In genomic region chr16:87829123-87829980, GRCh38 we compare ENCODE assay signal across 12 cellular contexts. TPM values are rescaled to one million over a fixed set of nuclear protein-coding genes. Genes with fewer than 3 reads are reported as not detected.
DNase-seq lines count a peak whose midpoint lies in the region; ATAC-seq and TF ChIP-seq lines count a peak whose summit lies in the region.
"Had no signal": no experiment of that assay in that cellular context is flagged by ENCODE, and none has a peak within 500 bp of the region (broad histone marks: within the 10 kb centered on the region; RNA-seq: fewer than 3 reads in every experiment).

No MANE protein-coding gene starts in this region.

- H4K20me1 ChIP-seq in SU-DHL-6 (ENCODE audit: low read depth, low read length): no peaks in the 10 kb centered on the region

- POLR2A ChIA-PET in HEK293 (lab: Yijun Ruan, JAX): no interaction called here
- POLR2A ChIA-PET in activated CD8-positive, alpha-beta T cell treated with anti-CD3 and anti-CD28 coated beads, Interleukin-2, amount 10 ng/mL, durations not matched to agents 7 days and 5 days (lab: Charles Lee): interaction anchor here (0.6 kb wide), 2 partner anchors 15 to 37 kb away, joined by 3 read pairs; no protein-coding TSS in a partner anchor

- H3K4me1 Mint-ChIP-seq in activated CD8-positive, alpha-beta T cell treated with anti-CD3 and anti-CD28 coated beads, Interleukin-2, amount 10 ng/mL, durations not matched to agents 7 days and 5 days (ENCODE audit: low read depth): no peaks in the 10 kb centered on the region
- peaks cover 13% of the 10 kb centered on the region for H3K4me1 Mint-ChIP-seq in mesothelial cell of epicardium

- peaks cover 15% of the 10 kb centered on the region for H3F3A ChIP-seq in SU-DHL-6 (ENCODE audit: insufficient read depth)

- H3K9ac ChIP-seq in SU-DHL-6 (ENCODE audit: low read length): no peak overlapping the region

- peaks cover 36% of the 10 kb centered on the region for H3K36me3 Mint-ChIP-seq in activated CD8-positive, alpha-beta T cell treated with anti-CD3 and anti-CD28 coated beads, Interleukin-2, amount 10 ng/mL, durations not matched to agents 7 days and 5 days (ENCODE audit: low read depth)
- no peaks in the 10 kb centered on the region for H3K36me3 Mint-ChIP-seq in mesothelial cell of epicardium

- H3K27ac ChIP-seq in HEK293 (ENCODE audit: extremely low read depth, low read depth, low read length) (no peak overlapping the region), SU-DHL-6 (ENCODE audit: low read depth, low read length) (peak overlapping the region; percentile 34; the same call in 1 of the 2 replicates), esophagus squamous epithelium (peak overlapping the region; percentile 61 to 85 (median 78))

- intact Hi-C loops in esophagus squamous epithelium (cut with DNase I): no loop called here

- H3K27me3 ChIP-seq in SU-DHL-6 (ENCODE audit: low read length) (no peaks in the 10 kb centered on the region), esophagus squamous epithelium (peaks cover 0 to 57% (median 0%) of the 10 kb centered on the region in 4 donors)

- peak; percentile 80 for DNase-seq in D341Med (ENCODE audit: low spot score)
- no peak for DNase-seq in esophagus squamous epithelium (lab: John Stamatoyannopoulos, UW)
- no peak for DNase-seq in activated CD8-positive, alpha-beta T cell treated with anti-CD3 and anti-CD28 coated beads, Interleukin-2, amount 10 ng/mL, durations not matched to agents 7 days and 5 days
- DNase-seq in RPMI8226: no peak
- DNase-seq in mesothelial cell of epicardium (ENCODE audit: low spot score in 2 of 2, unreplicated experiment in 2 of 2): no peak
- DNase-seq: mesenchymal stem cell; stimulated activated CD4-positive, alpha-beta T cell treated with anti-CD3 and anti-CD28 coated beads, Interleukin-1b, Interleukin-23, amount 100 ng/mL, for 48 hours had no signal

- H3K27ac Mint-ChIP-seq in activated CD8-positive, alpha-beta T cell treated with anti-CD3 and anti-CD28 coated beads, Interleukin-2, amount 10 ng/mL, durations not matched to agents 7 days and 5 days: no peak overlapping the region
- H3K27ac Mint-ChIP-seq in mesothelial cell of epicardium: no peak overlapping the region
- H3K27ac Mint-ChIP-seq: T-helper 1 cell treated with Interleukin-12 subunit alpha and Interleukin-12 subunit beta and Interleukin-4 antibody, amounts not matched to agents 30 μg/mL and 1 μg/mL, for 36 hours had no signal

- ATAC-seq in HG03469 (IDR thresholded peaks at IDR 0.05; ENCODE audit: unreplicated experiment): no peak
- no peak for ATAC-seq in activated CD8-positive, alpha-beta T cell treated with anti-CD3 and anti-CD28 coated beads, Interleukin-2, amount 10 ng/mL, durations not matched to agents 7 days and 5 days

- H3K79me2 ChIP-seq in SU-DHL-6 (ENCODE audit: insufficient read depth, low read length): no peaks in the 10 kb centered on the region

- peaks cover 0 to 30% of the 10 kb centered on the region in 2 experiments; a peak in 1 of 3 replicates for H3K36me3 ChIP-seq in HEK293 (ENCODE audit: control insufficient read depth in 2 of 2, insufficient read depth in 1 of 2, low read length in 2 of 2)
- H3K36me3 ChIP-seq in SU-DHL-6 (ENCODE audit: low read length): no peaks in the 10 kb centered on the region
- peaks cover 0 to 40% (median 3%) of the 10 kb centered on the region in 3 donors for H3K36me3 ChIP-seq in esophagus squamous epithelium

- 28% methylated on average over 2 of the region's 27 CpGs; no CpG with 5 or more reads in 1 of the 2 donors for WGBS in esophagus squamous epithelium, 2 donors

- H3K4me3 Mint-ChIP-seq in activated CD8-positive, alpha-beta T cell treated with anti-CD3 and anti-CD28 coated beads, Interleukin-2, amount 10 ng/mL, durations not matched to agents 7 days and 5 days: no peak overlapping the region
- no peak overlapping the region for H3K4me3 Mint-ChIP-seq in mesothelial cell of epicardium
- H3K4me3 Mint-ChIP-seq: brain; T-helper 1 cell treated with Interleukin-12 subunit alpha and Interleukin-12 subunit beta and Interleukin-4 antibody, amounts not matched to agents 30 μg/mL and 1 μg/mL, for 36 hours had no signal

- H3K27me3 Mint-ChIP-seq in activated CD8-positive, alpha-beta T cell treated with anti-CD3 and anti-CD28 coated beads, Interleukin-2, amount 10 ng/mL, durations not matched to agents 7 days and 5 days (ENCODE audit: low read depth): no peaks in the 10 kb centered on the region
- H3K27me3 Mint-ChIP-seq in mesothelial cell of epicardium (ENCODE audit: low read depth): no peaks in the 10 kb centered on the region

- TF ChIP-seq CTCF in HEK293 (tag by site-specific recombination; IDR thresholded peaks at IDR 0.05): no peak
- no peak for TF ChIP-seq CTCF in SU-DHL-6 (IDR thresholded peaks at IDR 0.05; ENCODE audit: insufficient read depth, low read length, poor library complexity, severe bottlenecking)
- TF ChIP-seq CTCF in esophagus squamous epithelium (IDR thresholded peaks at IDR 0.05): no peak
- TF ChIP-seq CTCF in mesothelial cell of epicardium (IDR thresholded peaks at IDR 0.05; ENCODE audit: unreplicated experiment): no peak

- CTCF ChIA-PET in HEK293 (lab: Yijun Ruan, JAX): interaction anchor here (0.6 to 2.5 kb wide), 2 partner anchors 20 to 656 kb away, joined by 3 to 7 read pairs; no protein-coding TSS in a partner anchor
- CTCF ChIA-PET in activated CD8-positive, alpha-beta T cell treated with anti-CD3 and anti-CD28 coated beads, Interleukin-2, amount 10 ng/mL, durations not matched to agents 7 days and 5 days (lab: Charles Lee): interaction anchor here (1.4 kb wide), 1 partner anchor 20 kb away, joined by 3 read pairs; no protein-coding TSS in a partner anchor

- H3K4me1 ChIP-seq in HEK293 (ENCODE audit: control insufficient read depth, insufficient read depth, low read length) (no peaks in the 10 kb centered on the region), esophagus squamous epithelium (peaks cover 17 to 87% (median 18%) of the 10 kb centered on the region in 3 donors)

- H3K4me3 ChIP-seq in HEK293 (ENCODE audit: low read depth, low read length) (no peak overlapping the region), SU-DHL-6 (ENCODE audit: insufficient read depth, low read length, poor library complexity, severe bottlenecking) (no peak overlapping the region), esophagus squamous epithelium (no peak overlapping the region)

- H2AFZ ChIP-seq in SU-DHL-6 (ENCODE audit: low read depth, low read length, severe bottlenecking): no peak overlapping the region

- H3K9me3 Mint-ChIP-seq in activated CD8-positive, alpha-beta T cell treated with anti-CD3 and anti-CD28 coated beads, Interleukin-2, amount 10 ng/mL, durations not matched to agents 7 days and 5 days (ENCODE audit: insufficient read depth): no peaks in the 10 kb centered on the region
- H3K9me3 Mint-ChIP-seq in mesothelial cell of epicardium: no peaks in the 10 kb centered on the region
- H3K9me3 Mint-ChIP-seq: brain; T-helper 1 cell treated with Interleukin-12 subunit alpha and Interleukin-12 subunit beta and Interleukin-4 antibody, amounts not matched to agents 30 μg/mL and 1 μg/mL, for 36 hours had no signal

- no peaks in the 10 kb centered on the region for H3K9me3 ChIP-seq in HEK293 (ENCODE audit: control insufficient read depth, insufficient read depth, low read depth, low read length)
- no peaks in the 10 kb centered on the region for H3K9me3 ChIP-seq in SU-DHL-6 (ENCODE audit: insufficient read depth, low read length)
- no peaks in the 10 kb centered on the region for H3K9me3 ChIP-seq in esophagus squamous epithelium

- no peak for TF ChIP-seq POLR2A in esophagus squamous epithelium (IDR thresholded peaks at IDR 0.05)

- H3K4me2 ChIP-seq in SU-DHL-6 (ENCODE audit: low read depth, low read length, poor library complexity, severe bottlenecking): no peak overlapping the region

- H3K9me2 ChIP-seq in SU-DHL-6 (replicated peaks; ENCODE audit: insufficient read depth, low read length): no peaks in the 10 kb centered on the region

TF ChIP-seq in HEK293, 187 proteins besides CTCF, POLR2A, EP300 and RAD21:
- TF ChIP-seq FEZF1 (tag by site-specific recombination; IDR thresholded peaks at IDR 0.05): peak; percentile 35; the same call in 1 of the 2 replicates
- TF ChIP-seq ZNF792 (tag by site-specific recombination; IDR thresholded peaks at IDR 0.05): no peak
- peak; percentile 96 for TF ChIP-seq ZNF692 (tag by site-specific recombination; IDR thresholded peaks at IDR 0.05)
- TF ChIP-seq ZNF416 (tag by site-specific recombination; IDR thresholded peaks at IDR 0.05): no peak
- 0 out of 2 replicates have a peak, but pooled peaks have one; percentile 13 for TF ChIP-seq IKZF3 (tag by site-specific recombination; IDR thresholded peaks at IDR 0.05)
- TF ChIP-seq ZBTB6 (tag by site-specific recombination; IDR thresholded peaks at IDR 0.05): peak; percentile 45; the same call in 1 of the 2 replicates
- TF ChIP-seq ZFP69B (tag by site-specific recombination; IDR thresholded peaks at IDR 0.05): peak; percentile 93

RNA-seq across cellular contexts. Expression of gene SLC7A5, which starts 40.0 kb away (rescaled TPM):
- total RNA-seq in esophagus squamous epithelium (100 to 1,000 TPM in 3 of 4 donors, 10 to 100 TPM in 1; 75.3 to 179 (median 145) TPM), mesothelial cell of epicardium (64.7 to 70.0 TPM (median 69.4 TPM) in 3 replicates)
- 100 to 1,000 TPM; 114 to 118 TPM for total RNA-seq in activated CD8-positive, alpha-beta T cell treated with anti-CD3 and anti-CD28 coated beads, Interleukin-2, amount 10 ng/mL, durations not matched to agents 7 days and 5 days
